In the genomic region with DNA sequence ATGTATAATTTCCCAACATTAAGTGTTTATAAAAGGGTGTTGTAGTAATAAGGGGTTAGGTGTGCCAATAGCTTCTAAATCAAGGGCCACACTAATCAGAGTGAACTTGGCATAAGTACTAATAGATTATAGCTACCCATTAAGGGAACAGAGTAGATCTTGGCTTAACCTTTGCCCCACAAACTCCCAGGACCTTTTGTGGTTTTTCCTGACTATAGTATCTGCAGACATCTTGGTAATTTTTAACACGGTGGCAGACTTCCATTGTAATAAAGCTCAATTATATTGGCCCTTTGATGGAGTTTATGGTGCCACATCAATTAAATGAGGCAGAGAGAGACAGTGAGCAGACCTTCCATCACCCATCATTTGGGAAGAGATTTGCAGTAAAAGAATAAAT, we compare ENCODE assay signal across 32 cellular contexts.
DNase-seq lines count a peak whose midpoint lies in the region; ATAC-seq and TF ChIP-seq lines count a peak whose summit lies in the region.
"Had no signal": no experiment of that assay in that cellular context is flagged by ENCODE, and none has a peak within 500 bp of the region (broad histone marks: within the 10 kb centered on the region; RNA-seq: fewer than 3 reads in every experiment).

No MANE protein-coding gene starts in this region.

- peaks cover 37% of the 10 kb centered on the region for H3K36me3 Mint-ChIP-seq in activated CD8-positive, alpha-beta memory T cell treated with anti-CD3 and anti-CD28 coated beads, Interleukin-2, amount 10 ng/mL, durations not matched to agents 7 days and 5 days
- H3K36me3 Mint-ChIP-seq: activated CD4-positive, alpha-beta memory T cell treated with anti-CD3 and anti-CD28 coated beads for 36 hours; CD4-positive, alpha-beta memory T cell had no signal

- no peak overlapping the region for H3K4me3 Mint-ChIP-seq in activated CD8-positive, alpha-beta memory T cell treated with anti-CD3 and anti-CD28 coated beads, Interleukin-2, amount 10 ng/mL, durations not matched to agents 7 days and 5 days
- H3K4me3 Mint-ChIP-seq: activated CD4-positive, alpha-beta memory T cell treated with anti-CD3 and anti-CD28 coated beads for 36 hours; activated naive CD8-positive, alpha-beta T cell; stimulated activated naive CD8-positive, alpha-beta T cell treated with anti-CD3 and anti-CD28 coated beads, Interleukin-15, Interleukin-2, amounts not matched to agents 100 ng/mL and 50 ng/mL, for 24 hours; T-helper 2 cell treated with Interferon-gamma antibody and Interleukin-4, amounts not matched to agents 5 μg/mL and 100 μg/mL, for 36 hours had no signal

- no peak for TF ChIP-seq EP300 in transverse colon (IDR thresholded peaks at IDR 0.05; ENCODE audit: low read depth)

- no peak for ATAC-seq in activated CD8-positive, alpha-beta memory T cell treated with anti-CD3 and anti-CD28 coated beads, Interleukin-2, amount 10 ng/mL, durations not matched to agents 7 days and 5 days
- ATAC-seq: A549, Right ventricle myocardium inferior had no signal

- intact Hi-C loops in colonic mucosa (cut with DNase I) (no loop called here), transverse colon (cut with DNase I; ENCODE audit: low total_unique reads) (no loop called here), esophagus squamous epithelium (cut with DNase I) (no loop called here)

- H3K9ac ChIP-seq in colonic mucosa (ENCODE audit: low read depth in 2 of 2, low read length in 2 of 2), result no peak overlapping the region
- H3K9ac ChIP-seq: SK-N-SH had no signal

- DNase-seq in activated CD8-positive, alpha-beta memory T cell treated with anti-CD3 and anti-CD28 coated beads, Interleukin-2, amount 10 ng/mL, durations not matched to agents 7 days and 5 days, result no peak
- no peak for DNase-seq in activated CD8-positive, alpha-beta memory T cell treated with anti-CD3 and anti-CD28 coated beads for 24 hours
- peak; percentile 91 for DNase-seq in NCI-H69 (lab: John Stamatoyannopoulos, UW)
- peak; percentile 24 for DNase-seq in colonic mucosa
- peak; percentile 24 for DNase-seq in transverse colon
- no peak for DNase-seq in esophagus squamous epithelium (lab: John Stamatoyannopoulos, UW)
- DNase-seq in COLO668 (lab: John Stamatoyannopoulos, UW; ENCODE audit: unreplicated experiment), result no peak
- DNase-seq in AG08395 (ENCODE audit: low spot score), result no peak
- DNase-seq: activated CD4-positive, alpha-beta memory T cell treated with anti-CD3 and anti-CD28 coated beads for 36 hours; activated CD4-positive, alpha-beta T cell treated with anti-CD3 and anti-CD28 coated beads for 1 hour; activated T-cell treated with anti-CD3 and anti-CD28 coated beads for 4 hours; aorta; CD4-positive, alpha-beta memory T cell; effector CD8-positive, alpha-beta T cell; H7; Karpas-422; left ventricle myocardium inferior; mesendoderm; NCI-H524; PC-9; SK-N-SH; testis; uterus had no signal

- peaks cover 3% of the 10 kb centered on the region for H3K9me3 Mint-ChIP-seq in activated CD8-positive, alpha-beta memory T cell treated with anti-CD3 and anti-CD28 coated beads, Interleukin-2, amount 10 ng/mL, durations not matched to agents 7 days and 5 days (ENCODE audit: low read depth)
- H3K9me3 Mint-ChIP-seq: activated CD4-positive, alpha-beta memory T cell treated with anti-CD3 and anti-CD28 coated beads for 36 hours; T-helper 2 cell treated with Interferon-gamma antibody and Interleukin-4, amounts not matched to agents 5 μg/mL and 100 μg/mL, for 36 hours had no signal

- H3K36me3 ChIP-seq in colonic mucosa, result no peaks in the 10 kb centered on the region
- no peaks in the 10 kb centered on the region for H3K36me3 ChIP-seq in transverse colon
- H3K36me3 ChIP-seq in esophagus squamous epithelium, result no peaks in the 10 kb centered on the region
- H3K36me3 ChIP-seq: left ventricle myocardium inferior, right atrium auricular region, uterus had no signal

- no peak for TF ChIP-seq POLR2A in transverse colon (IDR thresholded peaks at IDR 0.05)
- TF ChIP-seq POLR2A in esophagus squamous epithelium (IDR thresholded peaks at IDR 0.05), result no peak

- H3K27ac ChIP-seq in colonic mucosa, result no peak overlapping the region
- H3K27ac ChIP-seq in transverse colon, result no peak overlapping the region
- H3K27ac ChIP-seq in esophagus squamous epithelium, result no peak overlapping the region
- H3K27ac ChIP-seq: A549, coronary artery, epithelial cell of prostate, left ventricle myocardium inferior, PC-9, right atrium auricular region, testis, uterus had no signal

- peaks cover 67% of the 10 kb centered on the region for H3K4me1 Mint-ChIP-seq in activated CD8-positive, alpha-beta memory T cell treated with anti-CD3 and anti-CD28 coated beads, Interleukin-2, amount 10 ng/mL, durations not matched to agents 7 days and 5 days

- H3K4me3 ChIP-seq in colonic mucosa (no peak overlapping the region), transverse colon (no peak overlapping the region), esophagus squamous epithelium (no peak overlapping the region)
- H3K4me3 ChIP-seq: A549, coronary artery, left ventricle myocardium inferior, PC-9, right atrium auricular region, smooth muscle cell, testis, uterus had no signal

- H3K9me3 ChIP-seq in colonic mucosa (no peaks in the 10 kb centered on the region), transverse colon (no peaks in the 10 kb centered on the region), esophagus squamous epithelium (no peaks in the 10 kb centered on the region)
- H3K9me3 ChIP-seq: A549, left ventricle myocardium inferior, right atrium auricular region, SK-N-SH, testis, uterus had no signal

- in situ Hi-C loops in transverse colon (cut with MboI; ENCODE audit: low pct_ligation_motif_present in 1 of 4, low pct_unique_long_range_greater_than_20kb in 1 of 4, low sequenced_read_pairs in 3 of 4), result no loop called here

- CTCF ChIA-PET in activated CD8-positive, alpha-beta memory T cell treated with anti-CD3 and anti-CD28 coated beads, Interleukin-2, amount 10 ng/mL, durations not matched to agents 7 days and 5 days (lab: Charles Lee), result interaction anchor here (0.7 to 4.4 kb wide), 9 partner anchors 9 to 294 kb away, joined by 3 to 16 read pairs (median 3); no protein-coding TSS in a partner anchor

- no peaks in the 10 kb centered on the region for H3K27me3 Mint-ChIP-seq in activated CD8-positive, alpha-beta memory T cell treated with anti-CD3 and anti-CD28 coated beads, Interleukin-2, amount 10 ng/mL, durations not matched to agents 7 days and 5 days
- H3K27me3 Mint-ChIP-seq: activated CD4-positive, alpha-beta memory T cell treated with anti-CD3 and anti-CD28 coated beads for 36 hours; activated naive CD8-positive, alpha-beta T cell; stimulated activated naive CD8-positive, alpha-beta T cell treated with anti-CD3 and anti-CD28 coated beads, Interleukin-15, Interleukin-2, amounts not matched to agents 100 ng/mL and 50 ng/mL, for 24 hours had no signal

- WGBS in transverse colon (ENCODE audit: low coverage in 1 of 2), 2 donors, result 52% methylated on average over 1 of the region's 1 CpG; no CpG with 5 or more reads in 1 of the 2 donors
- WGBS in esophagus squamous epithelium, 2 donors, result 70 to 83% methylated on average over 1 of the region's 1 CpG

- peak overlapping the region; percentile 81 for H3K27ac Mint-ChIP-seq in activated CD8-positive, alpha-beta memory T cell treated with anti-CD3 and anti-CD28 coated beads, Interleukin-2, amount 10 ng/mL, durations not matched to agents 7 days and 5 days
- H3K27ac Mint-ChIP-seq: activated CD4-positive, alpha-beta memory T cell treated with anti-CD3 and anti-CD28 coated beads for 36 hours; activated naive CD8-positive, alpha-beta T cell; stimulated activated naive CD8-positive, alpha-beta T cell treated with anti-CD3 and anti-CD28 coated beads, Interleukin-15, Interleukin-2, amounts not matched to agents 100 ng/mL and 50 ng/mL, for 24 hours had no signal

- H3K4me1 ChIP-seq in colonic mucosa, result no peaks in the 10 kb centered on the region
- peaks cover 0 to 19% (median 4%) of the 10 kb centered on the region in 4 donors for H3K4me1 ChIP-seq in transverse colon
- H3K4me1 ChIP-seq in esophagus squamous epithelium, result no peaks in the 10 kb centered on the region
- H3K4me1 ChIP-seq: A549, left ventricle myocardium inferior, right atrium auricular region, testis, uterus had no signal

- TF ChIP-seq CTCF in colonic mucosa (IDR thresholded peaks at IDR 0.05), result no peak
- TF ChIP-seq CTCF in transverse colon (IDR thresholded peaks at IDR 0.05), result no peak
- no peak for TF ChIP-seq CTCF in esophagus squamous epithelium (IDR thresholded peaks at IDR 0.05)

- H3K27me3 ChIP-seq in colonic mucosa (no peaks in the 10 kb centered on the region), transverse colon (no peaks in the 10 kb centered on the region), esophagus squamous epithelium (no peaks in the 10 kb centered on the region)
- H3K27me3 ChIP-seq: right atrium auricular region, testis, uterus had no signal

Comparison
In these comparisons a context has a peak if more than half of its experiments do, and no peak if none do; other contexts are left out.
1. DNase-seq: peak in NCI-H69 (single experiment), colonic mucosa (single experiment) and transverse colon (single experiment); none in activated CD8-positive, alpha-beta memory T cell treated with anti-CD3 and anti-CD28 coated beads, Interleukin-2, amount 10 ng/mL, durations not matched to agents 7 days and 5 days (single experiment), activated CD8-positive, alpha-beta memory T cell treated with anti-CD3 and anti-CD28 coated beads for 24 hours (single experiment), esophagus squamous epithelium (single experiment), COLO668 (single experiment) and AG08395 (single experiment).